26 cellular contexts compared by ENCODE assay signal in the genomic region with DNA sequence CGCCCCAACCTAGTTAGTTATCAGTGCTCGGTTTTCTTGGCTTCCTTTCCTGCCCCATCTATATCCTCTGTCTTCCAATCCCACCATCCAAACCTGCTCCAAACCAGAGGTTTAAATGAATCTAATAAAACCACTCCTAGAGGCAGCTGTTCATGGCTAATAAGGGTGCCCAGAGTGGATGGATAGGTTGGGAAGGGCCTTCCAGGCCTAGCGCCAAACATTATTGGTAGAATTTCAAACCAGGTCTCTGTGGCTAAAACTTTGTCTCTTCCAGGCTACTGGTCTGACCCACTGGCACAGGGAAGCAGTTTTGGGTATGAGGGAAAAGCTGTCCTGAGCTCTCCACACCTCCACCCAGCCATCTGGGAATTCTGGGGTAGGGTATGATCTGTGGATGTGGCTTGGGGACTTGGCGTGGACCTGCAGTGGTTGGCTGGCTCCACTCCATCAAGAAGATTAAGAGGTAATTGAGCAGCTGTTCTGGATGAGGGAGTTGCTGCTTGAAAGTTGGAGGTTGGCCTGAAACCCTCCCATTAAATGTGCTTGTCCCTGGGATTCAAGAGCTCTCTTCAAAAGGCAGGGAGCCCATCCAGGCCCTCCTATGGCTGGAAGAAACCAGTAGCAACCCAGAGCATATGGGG. TPM values are rescaled to one million over a fixed set of nuclear protein-coding genes. Genes with fewer than 3 reads are reported as not detected.
DNase-seq lines count a peak whose midpoint lies in the region; ATAC-seq and TF ChIP-seq lines count a peak whose summit lies in the region.
"Had no signal": no experiment of that assay in that cellular context is flagged by ENCODE, and none has a peak within 500 bp of the region (broad histone marks: within the 10 kb centered on the region; RNA-seq: fewer than 3 reads in every experiment).

No MANE protein-coding gene starts in this region.

- peak overlapping the region in 2 of 3 experiments; percentile 52 to 63 for H3K27ac Mint-ChIP-seq in nephron
- H3K27ac Mint-ChIP-seq in activated CD8-positive, alpha-beta T cell treated with anti-CD3 and anti-CD28 coated beads, Interleukin-2, amount 10 ng/mL, durations not matched to agents 7 days and 5 days: no peak overlapping the region
- H3K27ac Mint-ChIP-seq: activated naive CD8-positive, alpha-beta T cell treated with anti-CD3 and anti-CD28 coated beads, Interleukin-2, amount 10 ng/mL, durations not matched to agents 7 days and 5 days had no signal

- H3K27me3 Mint-ChIP-seq in nephron (ENCODE audit: low read depth): peaks cover 30% of the 10 kb centered on the region
- H3K27me3 Mint-ChIP-seq in activated CD8-positive, alpha-beta T cell treated with anti-CD3 and anti-CD28 coated beads, Interleukin-2, amount 10 ng/mL, durations not matched to agents 7 days and 5 days (ENCODE audit: low read depth): no peaks in the 10 kb centered on the region

- 0 out of 2 replicates have a peak overlapping the region, but pooled peaks have one; percentile 11 for H3K27ac ChIP-seq in RWPE1
- H3K27ac ChIP-seq: C4-2B, coronary artery, SJSA1, thoracic aorta, VCaP had no signal

- DNase-seq in NCI-H2171 treated with DMSO at 0.1 percent for 48 hours (lab: John Stamatoyannopoulos, UW) (peak; percentile 5), NCI-H2171 (lab: John Stamatoyannopoulos, UW) (no peak), NCI-H1105 treated with DMSO at 0.1 percent for 48 hours (lab: John Stamatoyannopoulos, UW) (peak; percentile 20), RWPE1 (ENCODE audit: low spot score) (no peak), MG63 (no peak), HCEC 1CT (no peak)
- no peak for DNase-seq in activated CD8-positive, alpha-beta T cell treated with anti-CD3 and anti-CD28 coated beads, Interleukin-2, amount 10 ng/mL, durations not matched to agents 7 days and 5 days
- DNase-seq: activated CD4-positive, alpha-beta T cell treated with anti-CD3 and anti-CD28 coated beads for 4 hours; activated naive CD8-positive, alpha-beta T cell treated with anti-CD3 and anti-CD28 coated beads, Interleukin-2, amount 10 ng/mL, durations not matched to agents 7 days and 5 days; aorta; caudate nucleus; effector CD8-positive, alpha-beta T cell; mesenchymal stem cell; NCI-H187; NCI-H2227 treated with DMSO at 0.1 percent for 48 hours; NCI-H748 treated with DMSO at 0.1 percent for 48 hours; stimulated activated naive CD8-positive, alpha-beta T cell treated with anti-CD3 and anti-CD28 coated beads, Interleukin-15, Interleukin-2, amounts not matched to agents 100 U/mL and 50 U/mL, for 24 hours; T1000 had no signal

- TF ChIP-seq CTCF in RWPE1 (conservative IDR thresholded peaks at IDR 0.05; ENCODE audit: low read depth) (no peak), nephron (IDR thresholded peaks at IDR 0.05; ENCODE audit: unreplicated experiment in 3 of 3) (no peak)

- no peaks in the 10 kb centered on the region for H3K9me3 Mint-ChIP-seq in nephron
- H3K9me3 Mint-ChIP-seq in activated CD8-positive, alpha-beta T cell treated with anti-CD3 and anti-CD28 coated beads, Interleukin-2, amount 10 ng/mL, durations not matched to agents 7 days and 5 days (ENCODE audit: insufficient read depth): no peaks in the 10 kb centered on the region
- H3K9me3 Mint-ChIP-seq: activated naive CD8-positive, alpha-beta T cell treated with anti-CD3 and anti-CD28 coated beads, Interleukin-2, amount 10 ng/mL, durations not matched to agents 7 days and 5 days had no signal

- POLR2A ChIA-PET in RWPE1 (lab: Yijun Ruan, JAX; ENCODE audit: low non-redundant PET): no interaction called here
- POLR2A ChIA-PET in activated CD8-positive, alpha-beta T cell treated with anti-CD3 and anti-CD28 coated beads, Interleukin-2, amount 10 ng/mL, durations not matched to agents 7 days and 5 days (lab: Charles Lee): no interaction called here

- CTCF ChIA-PET in RWPE1 (lab: Yijun Ruan, JAX): interaction anchor here (0.5 to 1.0 kb wide), 4 partner anchors 55 to 816 kb away, joined by 3 to 4 read pairs (median 4); no protein-coding TSS in a partner anchor
- CTCF ChIA-PET in activated CD8-positive, alpha-beta T cell treated with anti-CD3 and anti-CD28 coated beads, Interleukin-2, amount 10 ng/mL, durations not matched to agents 7 days and 5 days (lab: Charles Lee): interaction anchor here (0.8 kb wide), 1 partner anchor 146 kb away, joined by 4 read pairs; no protein-coding TSS in a partner anchor

- no peak for ATAC-seq in activated CD8-positive, alpha-beta T cell treated with anti-CD3 and anti-CD28 coated beads, Interleukin-2, amount 10 ng/mL, durations not matched to agents 7 days and 5 days
- ATAC-seq: stimulated activated naive CD8-positive, alpha-beta T cell treated with anti-CD3 and anti-CD28 coated beads, Interleukin-15, Interleukin-2, amounts not matched to agents 100 U/mL and 50 U/mL, for 24 hours had no signal

- no peaks in the 10 kb centered on the region for H3K9me3 ChIP-seq in MG63
- H3K9me3 ChIP-seq: SJSA1, thoracic aorta had no signal

- no peaks in the 10 kb centered on the region for H3K27me3 ChIP-seq in MG63
- H3K27me3 ChIP-seq: SJSA1 had no signal

- no peak overlapping the region for H3K4me3 ChIP-seq in MG63
- H3K4me3 ChIP-seq: coronary artery, SJSA1, smooth muscle cell, thoracic aorta had no signal

- H3K4me1 Mint-ChIP-seq in nephron: peaks cover 65% of the 10 kb centered on the region
- no peaks in the 10 kb centered on the region for H3K4me1 Mint-ChIP-seq in activated CD8-positive, alpha-beta T cell treated with anti-CD3 and anti-CD28 coated beads, Interleukin-2, amount 10 ng/mL, durations not matched to agents 7 days and 5 days (ENCODE audit: low read depth)
- H3K4me1 Mint-ChIP-seq: activated naive CD8-positive, alpha-beta T cell treated with anti-CD3 and anti-CD28 coated beads, Interleukin-2, amount 10 ng/mL, durations not matched to agents 7 days and 5 days had no signal

- H3K4me3 Mint-ChIP-seq in nephron: peak overlapping the region in 1 of 3 experiments; percentile 5
- no peak overlapping the region for H3K4me3 Mint-ChIP-seq in activated CD8-positive, alpha-beta T cell treated with anti-CD3 and anti-CD28 coated beads, Interleukin-2, amount 10 ng/mL, durations not matched to agents 7 days and 5 days
- H3K4me3 Mint-ChIP-seq: activated naive CD8-positive, alpha-beta T cell treated with anti-CD3 and anti-CD28 coated beads, Interleukin-2, amount 10 ng/mL, durations not matched to agents 7 days and 5 days had no signal

- no peaks in the 10 kb centered on the region for H3K36me3 Mint-ChIP-seq in nephron (ENCODE audit: low read depth)
- no peaks in the 10 kb centered on the region for H3K36me3 Mint-ChIP-seq in activated CD8-positive, alpha-beta T cell treated with anti-CD3 and anti-CD28 coated beads, Interleukin-2, amount 10 ng/mL, durations not matched to agents 7 days and 5 days (ENCODE audit: low read depth)
- H3K36me3 Mint-ChIP-seq: activated naive CD8-positive, alpha-beta T cell treated with anti-CD3 and anti-CD28 coated beads, Interleukin-2, amount 10 ng/mL, durations not matched to agents 7 days and 5 days had no signal

- H3K36me3 ChIP-seq in MG63: no peaks in the 10 kb centered on the region
- H3K36me3 ChIP-seq: SJSA1, thoracic aorta had no signal

RNA-seq across cellular contexts. Expression of gene INSYN1, which starts 29.3 kb away (rescaled TPM):
- 15.2 and 21.2 TPM in 2 replicates for total RNA-seq in MG63 (2014; rRNA removed; shearing (Covaris generic); ENCODE audit: low replicate concordance)
- total RNA-seq in activated CD8-positive, alpha-beta T cell treated with anti-CD3 and anti-CD28 coated beads, Interleukin-2, amount 10 ng/mL, durations not matched to agents 7 days and 5 days: not detected
- total RNA-seq: activated CD8-positive, alpha-beta memory T cell treated with anti-CD3 and anti-CD28 coated beads for 36 hours; activated naive CD8-positive, alpha-beta T cell treated with anti-CD3 and anti-CD28 coated beads, Interleukin-2, amount 10 ng/mL, durations not matched to agents 7 days and 5 days; SJSA1 had no signal

Comparison
In these comparisons a context has a peak if more than half of its experiments do, and no peak if none do; other contexts are left out.
1. DNase-seq: peak in NCI-H2171 treated with DMSO at 0.1 percent for 48 hours (single experiment) and NCI-H1105 treated with DMSO at 0.1 percent for 48 hours (single experiment); none in NCI-H2171 (single experiment), RWPE1 (single experiment), MG63 (single experiment), activated CD8-positive, alpha-beta T cell treated with anti-CD3 and anti-CD28 coated beads, Interleukin-2, amount 10 ng/mL, durations not matched to agents 7 days and 5 days (single experiment) and HCEC 1CT (single experiment).
2. RNA of gene INSYN1, which starts 29.3 kb away (total RNA-seq): 15.2 to 21.2 TPM in MG63; not detected in activated CD8-positive, alpha-beta T cell treated with anti-CD3 and anti-CD28 coated beads, Interleukin-2, amount 10 ng/mL, durations not matched to agents 7 days and 5 days; every median in the first group is over 10 times any median in the second.